8 cellular contexts compared by ENCODE assay signal in the genomic region with DNA sequence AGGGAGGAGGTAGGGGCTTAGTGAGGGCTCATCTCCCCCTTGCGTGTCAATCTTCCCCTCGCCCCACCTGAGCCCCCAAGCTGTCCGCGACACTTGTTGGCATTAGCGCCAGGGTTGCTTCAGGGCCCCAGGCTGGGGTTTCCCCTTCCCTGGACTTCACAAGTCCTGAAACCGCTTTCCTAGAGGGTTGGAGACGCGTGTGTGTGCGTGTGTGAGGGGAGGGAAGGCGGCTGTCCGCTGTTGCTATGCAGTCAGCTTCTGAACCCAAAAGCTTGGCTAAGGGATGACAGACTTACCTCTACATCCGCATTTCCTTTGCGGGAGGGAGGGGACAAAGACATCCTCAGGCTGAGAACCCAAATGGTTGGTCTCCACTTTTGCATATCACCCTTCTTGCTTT.
A peak's percentile ranks its signal among the peaks of the same experiment; 100 is the strongest.
DNase-seq lines count a peak whose midpoint lies in the region; ATAC-seq and TF ChIP-seq lines count a peak whose summit lies in the region.

No MANE protein-coding gene starts in this region.

- H3K36me3 ChIP-seq in MM.1S (replicated peaks; ENCODE audit: insufficient read depth, low read length) (no peaks in the 10 kb centered on the region), parathyroid adenoma (ENCODE audit: control insufficient read depth, insufficient read depth, low read length) (no peaks in the 10 kb centered on the region)

- H3K27me3 ChIP-seq in MM.1S (replicated peaks; ENCODE audit: insufficient read depth, low read length) (peaks cover 41% of the 10 kb centered on the region), parathyroid adenoma (ENCODE audit: control insufficient read depth, insufficient read depth, low read length) (no peaks in the 10 kb centered on the region)

- H3K79me2 ChIP-seq in MM.1S (ENCODE audit: low read length) (no peaks in the 10 kb centered on the region), parathyroid adenoma (no peaks in the 10 kb centered on the region)

- H3K9me3 ChIP-seq in MM.1S (replicated peaks; ENCODE audit: insufficient read depth, low read length) (no peaks in the 10 kb centered on the region), parathyroid adenoma (ENCODE audit: control insufficient read depth, low read length) (no peaks in the 10 kb centered on the region)

- no peaks in the 10 kb centered on the region for H3K27me3 Mint-ChIP-seq in central memory CD8-positive, alpha-beta T cell

- H3K4me2 ChIP-seq in MM.1S (ENCODE audit: low read depth, low read length) (peak overlapping the region; percentile 52; the same call in 1 of the 2 replicates), parathyroid adenoma (ENCODE audit: low read length) (peak overlapping the region; percentile 38)

- H3K27ac ChIP-seq in MM.1S (ENCODE audit: low read length) (no peak overlapping the region), parathyroid adenoma (no peak overlapping the region)

- peak overlapping the region; percentile 29 for H3K27ac Mint-ChIP-seq in central memory CD8-positive, alpha-beta T cell (ENCODE audit: low read depth)

- no peak overlapping the region for H3K9ac ChIP-seq in MM.1S (ENCODE audit: low read length)
- no peak overlapping the region for H3K9ac ChIP-seq in parathyroid adenoma

- H3K4me1 Mint-ChIP-seq in central memory CD8-positive, alpha-beta T cell: peaks cover 37% of the 10 kb centered on the region

- H3K4me3 Mint-ChIP-seq in central memory CD8-positive, alpha-beta T cell: peak overlapping the region; percentile 82

- peaks cover 3% of the 10 kb centered on the region for H3K36me3 Mint-ChIP-seq in central memory CD8-positive, alpha-beta T cell (ENCODE audit: insufficient read depth)

- no peaks in the 10 kb centered on the region for H4K20me1 ChIP-seq in MM.1S (ENCODE audit: insufficient read depth, low read length)

- H3F3A ChIP-seq in MM.1S (ENCODE audit: insufficient read depth, low read length): no peaks in the 10 kb centered on the region

- H3K4me3 ChIP-seq in MM.1S (ENCODE audit: low read length): no peak overlapping the region; the same call in 1 of the 2 replicates
- no peak overlapping the region for H3K4me3 ChIP-seq in parathyroid adenoma (ENCODE audit: low read depth, low read length)

- ATAC-seq in central memory CD8-positive, alpha-beta T cell (replicated peaks; ENCODE audit: extremely low read depth, poor library complexity, severe bottlenecking): peak; percentile 11
- no peak for ATAC-seq in HG02759 (IDR thresholded peaks at IDR 0.05; ENCODE audit: unreplicated experiment)
- ATAC-seq in GM19351 (IDR thresholded peaks at IDR 0.05; ENCODE audit: unreplicated experiment): no peak

- no peaks in the 10 kb centered on the region for H3K9me3 Mint-ChIP-seq in central memory CD8-positive, alpha-beta T cell

- no peak for TF ChIP-seq CTCF in MM.1S (IDR thresholded peaks at IDR 0.05; ENCODE audit: low read length)
- no peak for TF ChIP-seq CTCF in parathyroid adenoma (IDR thresholded peaks at IDR 0.05)

- H2AFZ ChIP-seq in MM.1S (ENCODE audit: low read length) (no peak overlapping the region), parathyroid adenoma (peak overlapping the region; percentile 72)

- H3K4me1 ChIP-seq in MM.1S (ENCODE audit: low read length) (no peaks in the 10 kb centered on the region), parathyroid adenoma (peaks cover 6% of the 10 kb centered on the region)

- DNase-seq in NCI-H2081 (lab: John Stamatoyannopoulos, UW) (peak; percentile 1 to 12), NCI-H2081 treated with DMSO at 0.1 percent for 48 hours (lab: John Stamatoyannopoulos, UW) (no peak), MM.1S (no peak), SKM-1 treated with dmso at 0.1 percent for 144 hours (lab: John Stamatoyannopoulos, UW; ENCODE audit: unreplicated experiment) (no peak)
- DNase-seq in central memory CD8-positive, alpha-beta T cell (ENCODE audit: low spot score in 2 of 2): no peak

- H3K9me2 ChIP-seq in MM.1S (replicated peaks; ENCODE audit: insufficient read depth, low read length): no peaks in the 10 kb centered on the region

Comparison
In these comparisons a context has a peak if more than half of its experiments do, and no peak if none do; other contexts are left out.
1. DNase-seq: peak in NCI-H2081 (2 of 2); none in NCI-H2081 treated with DMSO at 0.1 percent for 48 hours (single experiment), MM.1S (single experiment), central memory CD8-positive, alpha-beta T cell (0 of 2) and SKM-1 treated with dmso at 0.1 percent for 144 hours (single experiment).